8 cellular contexts compared by ENCODE assay signal in the genomic region with DNA sequence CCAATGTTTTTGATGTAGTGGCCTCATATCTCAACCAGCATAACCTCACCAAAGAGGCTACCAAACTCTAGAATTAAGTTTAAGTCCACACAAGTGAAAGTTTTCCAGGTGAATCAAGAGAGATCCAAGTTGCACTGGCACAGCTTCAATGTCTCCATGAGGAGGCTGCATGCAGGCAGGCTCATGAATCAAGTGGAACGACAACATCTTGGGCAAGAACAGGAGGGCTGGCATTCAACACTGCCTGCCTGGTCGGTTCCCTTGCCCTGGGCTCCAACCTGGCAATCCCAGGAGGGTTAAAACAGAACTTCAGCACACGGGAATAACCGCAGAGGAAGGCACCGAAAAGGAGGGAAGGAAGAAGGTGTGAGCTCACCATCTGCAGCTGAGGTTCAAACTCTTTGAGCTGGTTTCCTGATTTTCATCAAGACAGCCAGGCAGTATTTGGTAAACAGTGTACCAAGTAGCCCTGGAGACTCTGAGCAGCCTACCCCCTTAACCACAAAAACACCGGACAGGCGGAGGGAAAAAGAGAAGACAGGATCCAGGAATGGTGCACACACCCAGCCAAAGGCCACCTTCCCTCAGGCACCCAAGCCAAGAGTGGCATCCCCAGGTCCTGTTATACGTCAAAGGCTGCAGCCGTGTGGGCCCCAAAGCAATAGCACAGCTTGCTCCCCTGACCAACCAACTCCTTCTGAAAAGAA. TPM values are rescaled to one million over a fixed set of nuclear protein-coding genes. Genes with fewer than 3 reads are reported as not detected.
DNase-seq lines count a peak whose midpoint lies in the region; ATAC-seq, FAIRE-seq and TF ChIP-seq lines count a peak whose summit lies in the region.

No MANE protein-coding gene starts in this region.

- H3K4me3 ChIP-seq in RWPE2 (ENCODE audit: severe bottlenecking) (peak overlapping the region; percentile 92), fibroblast of the aortic adventitia (ENCODE audit: low read depth, low read length) (peak overlapping the region; percentile 84), gastrocnemius medialis (peak overlapping the region; percentile 86 to 97 (median 92))

- DNase-seq in GM12891 (ENCODE audit: insufficient read length, low spot score): no peak
- DNase-seq in RWPE2 (ENCODE audit: low spot score): no peak
- DNase-seq in fibroblast of the aortic adventitia (ENCODE audit: low read depth): no peak
- DNase-seq in gastrocnemius medialis: peak; percentile 60 to 61
- DNase-seq in GM03348 (ENCODE audit: low spot score): no peak
- no peak for DNase-seq in SIG-M5 (lab: John Stamatoyannopoulos, UW)
- no peak for DNase-seq in nucleus accumbens (lab: John Stamatoyannopoulos, UW)

- H3K27me3 ChIP-seq in RWPE2 (ENCODE audit: insufficient read depth, poor library complexity, severe bottlenecking): no peaks in the 10 kb centered on the region
- H3K27me3 ChIP-seq in gastrocnemius medialis: no peaks in the 10 kb centered on the region

- H3K36me3 ChIP-seq in RWPE2 (ENCODE audit: low read depth) (peaks cover 3% of the 10 kb centered on the region; the same call in 1 of the 2 replicates), gastrocnemius medialis (no peaks in the 10 kb centered on the region)

- peak; percentile 47 for FAIRE-seq in GM12891 (lab: Jason Lieb, UNC)

- intact Hi-C loops in gastrocnemius medialis (cut with DNase I; ENCODE audit: low total_unique reads): loop anchor here (1.0 to 2.0 kb wide), 2 partner anchors 104 to 157 kb away; a partner anchor contains a TSS

- ATAC-seq in RWPE2 (ENCODE audit: low read depth) (no peak), gastrocnemius medialis (peak; percentile 29 to 65), GM18520 (IDR thresholded peaks at IDR 0.05; ENCODE audit: unreplicated experiment) (no peak)

- H3K9me3 ChIP-seq in RWPE2 (ENCODE audit: severe bottlenecking): no peaks in the 10 kb centered on the region
- no peaks in the 10 kb centered on the region for H3K9me3 ChIP-seq in gastrocnemius medialis

- H3K4me1 ChIP-seq in RWPE2 (ENCODE audit: insufficient read depth, poor library complexity, severe bottlenecking): peaks cover 23% of the 10 kb centered on the region
- peaks cover 23 to 25% of the 10 kb centered on the region in 2 donors for H3K4me1 ChIP-seq in gastrocnemius medialis

- peak overlapping the region; percentile 54 for H3K27ac ChIP-seq in RWPE2 (ENCODE audit: poor library complexity, severe bottlenecking)
- H3K27ac ChIP-seq in gastrocnemius medialis: peak overlapping the region; percentile 75 to 90 (median 82)

- TF ChIP-seq CTCF in RWPE2 (IDR thresholded peaks at IDR 0.05; ENCODE audit: poor library complexity, severe bottlenecking): no peak
- TF ChIP-seq CTCF in fibroblast of the aortic adventitia (IDR thresholded peaks at IDR 0.05; ENCODE audit: insufficient read depth, low read length): no peak
- no peak for TF ChIP-seq CTCF in gastrocnemius medialis (IDR thresholded peaks at IDR 0.05 in 4 of 5, conservative IDR thresholded peaks at IDR 0.05 in 1 of 5)

- TF ChIP-seq POLR2A in GM12891 (IDR thresholded peaks at IDR 0.05; ENCODE audit: low read depth, low read length) (no peak), gastrocnemius medialis (IDR thresholded peaks at IDR 0.05) (no peak)

- in situ Hi-C loops in gastrocnemius medialis (cut with MboI; ENCODE audit: low sequenced_read_pairs in 4 of 4): no loop called here

TF ChIP-seq in GM12891, 5 proteins besides CTCF, POLR2A, EP300 and RAD21:
- TF ChIP-seq SPI1 (IDR thresholded peaks at IDR 0.05; ENCODE audit: low read depth, low read length): no peak
- no peak for TF ChIP-seq TAF1 (IDR thresholded peaks at IDR 0.05; ENCODE audit: low read depth, low read length)
- no peak for TF ChIP-seq POU2F2 (IDR thresholded peaks at IDR 0.05; ENCODE audit: low read depth, low read length)
- no peak for TF ChIP-seq POLR2AphosphoS5 (IDR thresholded peaks at IDR 0.05; ENCODE audit: low read depth, low read length)
- no peak for TF ChIP-seq PAX5 (IDR thresholded peaks at IDR 0.05; ENCODE audit: insufficient read depth, low read length, severe bottlenecking)

RNA-seq across cellular contexts. Expression of a gene that starts 1.4 kb away (rescaled TPM):
- 58.1 TPM for polyA plus RNA-seq in GM12891 (2012; ENCODE audit: low read depth, missing spikeins)
- total RNA-seq in fibroblast of the aortic adventitia (ENCODE audit: low replicate concordance): 35.2 and 48.3 TPM in 2 replicates
- total RNA-seq in gastrocnemius medialis: 10 to 100 TPM; 37.3 to 45.9 (median 39.8) TPM

Comparison
In these comparisons a context has a peak if more than half of its experiments do, and no peak if none do; other contexts are left out.
1. DNase-seq: peak in gastrocnemius medialis (2 of 2); none in GM12891 (single experiment), RWPE2 (single experiment), fibroblast of the aortic adventitia (single experiment), GM03348 (single experiment), SIG-M5 (single experiment) and nucleus accumbens (0 of 56).
2. ATAC-seq: peak in gastrocnemius medialis (2 of 2); none in RWPE2 (single experiment) and GM18520 (single experiment).
3. Peak in every context shown above with its lines, with median percentiles within 50 percentile points of each other: H3K4me3 ChIP-seq.